ENCODE assay signal across 17 cellular contexts in genomic region chr2:119250891-119251290, GRCh38. TPM values are rescaled to one million over a fixed set of nuclear protein-coding genes. Genes with fewer than 3 reads are reported as not detected.
DNase-seq lines count a peak whose midpoint lies in the region; ATAC-seq, FAIRE-seq and TF ChIP-seq lines count a peak whose summit lies in the region.
"Had no signal": no experiment of that assay in that cellular context is flagged by ENCODE, and none has a peak within 500 bp of the region (broad histone marks: within the 10 kb centered on the region; RNA-seq: fewer than 3 reads in every experiment).

No MANE protein-coding gene starts in this region.

- in situ Hi-C loops in Panc1 (cut with HindIII; ENCODE audit: low pct_unique_long_range_greater_than_20kb, low sequenced_read_pairs), result no loop called here

- H3K36me3 Mint-ChIP-seq in endodermal cell (ENCODE audit: low read depth), result peaks cover 5% of the 10 kb centered on the region
- H3K36me3 Mint-ChIP-seq: CD4-positive, alpha-beta memory T cell had no signal

- no peak overlapping the region for H2BK12ac ChIP-seq in neuronal stem cell (ENCODE audit: low read length)

- peak overlapping the region; percentile 35 for H3K23ac ChIP-seq in neuronal stem cell (ENCODE audit: low read depth, low read length, poor library complexity)

- H2BK120ac ChIP-seq in neuronal stem cell (ENCODE audit: low read depth, low read length), result no peak overlapping the region

- no peak overlapping the region for H4K8ac ChIP-seq in neuronal stem cell (ENCODE audit: low read depth, low read length)

- H3K9me3 ChIP-seq in HCT116 (ENCODE audit: control insufficient read depth in 1 of 2, insufficient read depth in 1 of 2, low read depth in 1 of 2, low read length in 2 of 2) (no peaks in the 10 kb centered on the region), Panc1 (ENCODE audit: control insufficient read depth, insufficient read depth, low read depth, low read length) (no peaks in the 10 kb centered on the region; the same call in 1 of the 2 replicates), endodermal cell (ENCODE audit: control insufficient read depth, low read length) (peaks cover 3% of the 10 kb centered on the region), neuronal stem cell (replicated peaks in 1 of 2; ENCODE audit: control insufficient read depth in 2 of 2, insufficient read depth in 1 of 2, low read depth in 1 of 2, low read length in 2 of 2) (no peaks in the 10 kb centered on the region), small intestine (ENCODE audit: control insufficient read depth, low read depth) (no peaks in the 10 kb centered on the region)
- H3K9me3 ChIP-seq: A549, BE2C had no signal

- RAD21 ChIA-PET in HCT116 (lab: Charles Lee; ENCODE audit: low non-redundant PET in 1 of 2, low total read pairs in 2 of 2, uncharacterized antibody in 2 of 2, unreplicated experiment in 2 of 2), result no interaction called here

- peaks cover 0 to 29% of the 10 kb centered on the region in 2 experiments; a peak in 2 of 4 replicates for H3K36me3 ChIP-seq in HCT116 (ENCODE audit: control insufficient read depth in 1 of 2, insufficient read depth in 2 of 2, low read length in 2 of 2)
- H3K36me3 ChIP-seq in Panc1 (ENCODE audit: control insufficient read depth, insufficient read depth, low read length), result peaks cover 2% of the 10 kb centered on the region; the same call in 1 of the 2 replicates
- no peaks in the 10 kb centered on the region for H3K36me3 ChIP-seq in endodermal cell (ENCODE audit: control insufficient read depth, insufficient read depth, low read length)
- H3K36me3 ChIP-seq in neuronal stem cell (replicated peaks in 1 of 2; ENCODE audit: control insufficient read depth in 2 of 2, insufficient read depth in 2 of 2, low read length in 2 of 2), result no peaks in the 10 kb centered on the region
- no peaks in the 10 kb centered on the region for H3K36me3 ChIP-seq in small intestine (ENCODE audit: control insufficient read depth in 2 of 2, insufficient read depth in 2 of 2, low read length in 2 of 2)
- H3K36me3 ChIP-seq: BE2C had no signal

- POLR2A ChIA-PET in HCT116 (lab: Charles Lee) (interaction anchor here (0.5 kb wide), 1 partner anchor 147 kb away, joined by 4 read pairs; no protein-coding TSS in a partner anchor), Panc1 (lab: Charles Lee) (no interaction called here)

- H3K14ac ChIP-seq in neuronal stem cell (ENCODE audit: low read length), result peak overlapping the region; percentile 94

- DNase-seq in HCT116 (ENCODE audit: low read depth, low spot score) (no peak), Panc1 (ENCODE audit: low read depth, low spot score) (no peak), endodermal cell (peak; percentile 29), neuronal stem cell (ENCODE audit: low spot score) (no peak), amniotic stem cell (lab: John Stamatoyannopoulos, UW) (no peak), small intestine (no peak)
- DNase-seq: CD4-positive, alpha-beta memory T cell; DMS53; GF-D8; HCEC 1CT had no signal

- ATAC-seq in HCT116 (no peak), Panc1 (no peak), HG03280 (IDR thresholded peaks at IDR 0.05; ENCODE audit: unreplicated experiment) (no peak)
- ATAC-seq: A549 had no signal

- no peaks in the 10 kb centered on the region for H3K79me1 ChIP-seq in neuronal stem cell (ENCODE audit: low read depth, low read length)

- no peaks in the 10 kb centered on the region for H3K9me3 Mint-ChIP-seq in endodermal cell
- H3K9me3 Mint-ChIP-seq: CD4-positive, alpha-beta memory T cell had no signal

- H4K20me1 ChIP-seq in HCT116 (ENCODE audit: insufficient read depth), result no peaks in the 10 kb centered on the region; the same call in 1 of the 2 replicates

- whole genome bisulfite sequencing in endodermal cell (ENCODE audit: insufficient coverage in 1 of 2, insufficient read length in 1 of 2), 2 experiments, result 93 to 100% methylated on average over 2 to 6 of the region's 6 CpGs
- no CpG with 5 or more reads among the region's 6 CpGs for WGBS in neuronal stem cell (ENCODE audit: extremely low coverage in 2 of 2, insufficient read length in 2 of 2, insufficient replicate concordance in 1 of 2), 2 donors
- 90 to 95% (median 90%) methylated on average over 6 of the region's 6 CpGs for WGBS in small intestine, 3 donors

- H3K4me1 Mint-ChIP-seq in endodermal cell, result peaks cover 9% of the 10 kb centered on the region
- H3K4me1 Mint-ChIP-seq: CD4-positive, alpha-beta memory T cell had no signal

- no peaks in the 10 kb centered on the region for H3K9me2 ChIP-seq in HCT116 (ENCODE audit: insufficient read depth)

- no peak overlapping the region for H3K4ac ChIP-seq in neuronal stem cell (ENCODE audit: low read length)

- H3K4me3 ChIP-seq in HCT116 (replicated peaks in 1 of 2; ENCODE audit: low read depth in 1 of 2, low read length in 2 of 2) (no peak overlapping the region), Panc1 (ENCODE audit: low read depth in 2 of 2, low read length in 2 of 2) (no peak overlapping the region), endodermal cell (ENCODE audit: low read length) (no peak overlapping the region), neuronal stem cell (ENCODE audit: low read length in 2 of 2) (no peak overlapping the region), small intestine (ENCODE audit: low read depth in 1 of 2, low read length in 2 of 2) (no peak overlapping the region)
- H3K4me3 ChIP-seq: A549 had no signal

- CTCF ChIA-PET in HCT116 (lab: Charles Lee), result no interaction called here
- CTCF ChIA-PET in Panc1 (lab: Charles Lee), result no interaction called here

- H3K9ac ChIP-seq in HCT116 (ENCODE audit: low read length), result no peak overlapping the region
- no peak overlapping the region for H3K9ac ChIP-seq in endodermal cell (ENCODE audit: extremely low read depth, low read length, poor library complexity, severe bottlenecking)
- H3K9ac ChIP-seq in neuronal stem cell (ENCODE audit: low read depth, low read length, poor library complexity), result no peak overlapping the region

- no peak for FAIRE-seq in small intestine (lab: Jason Lieb, UNC)
- FAIRE-seq: A549, D721Med, GM19239, H1 had no signal

- no peak overlapping the region for H3K4me3 Mint-ChIP-seq in endodermal cell
- H3K4me3 Mint-ChIP-seq: CD4-positive, alpha-beta memory T cell had no signal

- TF ChIP-seq RAD21 in HCT116 (IDR thresholded peaks at IDR 0.05; ENCODE audit: low read depth), result no peak

- no peak for TF ChIP-seq POLR2A in HCT116 (IDR thresholded peaks at IDR 0.05; ENCODE audit: borderline replicate concordance, extremely low read depth, insufficient read depth, insufficient read length)

- no peak overlapping the region for H3K27ac Mint-ChIP-seq in endodermal cell
- H3K27ac Mint-ChIP-seq: CD4-positive, alpha-beta memory T cell had no signal

- H3K27me3 Mint-ChIP-seq in endodermal cell (ENCODE audit: insufficient read depth), result no peaks in the 10 kb centered on the region

- no TSS peak for BruUV-seq in HCT116 (replicated peaks; lab: Mats Ljungman, UMichigan)
- BruUV-seq in Panc1 (replicated peaks; lab: Mats Ljungman, UMichigan), result no TSS peak

- H3K4me2 ChIP-seq in HCT116 (ENCODE audit: low read length) (no peak overlapping the region), neuronal stem cell (ENCODE audit: insufficient read depth, low read length, poor library complexity, severe bottlenecking) (no peak overlapping the region)
- H3K4me2 ChIP-seq: A549 had no signal

- no peak overlapping the region for H2AK5ac ChIP-seq in neuronal stem cell (ENCODE audit: low read depth, low read length)

- peaks cover 12% of the 10 kb centered on the region; the same call in 1 of the 2 replicates for H3K79me2 ChIP-seq in HCT116 (ENCODE audit: insufficient read depth, low read length)

- no peak overlapping the region for H2BK15ac ChIP-seq in neuronal stem cell (ENCODE audit: low read length)

- peak overlapping the region; percentile 37 for H3K18ac ChIP-seq in neuronal stem cell (ENCODE audit: low read length)

- no peak overlapping the region for H4K91ac ChIP-seq in neuronal stem cell (ENCODE audit: low read depth, low read length, poor library complexity)

- intact Hi-C loops in HCT116 (cut with micrococcal nuclease), result no loop called here
- intact Hi-C loops in Panc1 (cut with micrococcal nuclease; ENCODE audit: unreplicated experiment), result no loop called here

- no peaks in the 10 kb centered on the region for H3K27me3 ChIP-seq in HCT116 (ENCODE audit: insufficient read depth, low read length)
- H3K27me3 ChIP-seq in Panc1 (ENCODE audit: control insufficient read depth, insufficient read depth, low read length), result no peaks in the 10 kb centered on the region
- no peaks in the 10 kb centered on the region for H3K27me3 ChIP-seq in endodermal cell (ENCODE audit: control insufficient read depth, insufficient read depth, low read length, poor library complexity, severe bottlenecking)
- H3K27me3 ChIP-seq in neuronal stem cell (ENCODE audit: control insufficient read depth in 3 of 3, insufficient read depth in 3 of 3, low read depth in 1 of 3, low read length in 3 of 3), result peaks cover 0 to 45% (median 0%) of the 10 kb centered on the region in 3 experiments
- no peaks in the 10 kb centered on the region for H3K27me3 ChIP-seq in small intestine (ENCODE audit: control insufficient read depth in 2 of 2, insufficient read depth in 2 of 2, low read length in 2 of 2)
- H3K27me3 ChIP-seq: BE2C had no signal

- H2BK5ac ChIP-seq in neuronal stem cell (ENCODE audit: low read length), result no peak overlapping the region

- H3K4me1 ChIP-seq in HCT116 (ENCODE audit: control insufficient read depth in 1 of 2, insufficient read depth in 2 of 2, low read length in 2 of 2) (peaks cover 56 to 70% of the 10 kb centered on the region in 2 experiments), Panc1 (ENCODE audit: control insufficient read depth, insufficient read depth, low read length) (peaks cover 40% of the 10 kb centered on the region), endodermal cell (ENCODE audit: control insufficient read depth, insufficient read depth, low read length) (peaks cover under 1% of the 10 kb centered on the region), neuronal stem cell (ENCODE audit: control insufficient read depth in 2 of 2, insufficient read depth in 1 of 2, low read depth in 1 of 2, low read length in 2 of 2) (peaks cover 0 to 7% of the 10 kb centered on the region in 2 donors), small intestine (ENCODE audit: control insufficient read depth in 2 of 2, insufficient read depth in 1 of 2, low read depth in 1 of 2, low read length in 1 of 2) (no peaks in the 10 kb centered on the region)
- H3K4me1 ChIP-seq: BE2C had no signal

- no peak overlapping the region for H2AFZ ChIP-seq in HCT116 (ENCODE audit: low read depth, low read length, poor library complexity, severe bottlenecking)
- no peak overlapping the region for H2AFZ ChIP-seq in neuronal stem cell (ENCODE audit: low read length)

- no peak for TF ChIP-seq CTCF in HCT116 (IDR thresholded peaks at IDR 0.05 in 2 of 3, conservative IDR thresholded peaks at IDR 0.05 in 1 of 3; ENCODE audit: borderline replicate concordance in 1 of 3, insufficient read depth in 1 of 3, low read depth in 2 of 3, low read length in 2 of 3)
- no peak for TF ChIP-seq CTCF in Panc1 (IDR thresholded peaks at IDR 0.05)
- TF ChIP-seq CTCF in endodermal cell (conservative IDR thresholded peaks at IDR 0.05), result no peak

- peak overlapping the region; percentile 31; the same call in 1 of the 2 replicates for H3K27ac ChIP-seq in HCT116 (ENCODE audit: low read depth, low read length)
- H3K27ac ChIP-seq in Panc1 (ENCODE audit: low read length), result 0 out of 2 replicates have a peak overlapping the region, but pooled peaks have one; percentile 86
- H3K27ac ChIP-seq in endodermal cell (ENCODE audit: low read depth, low read length), result no peak overlapping the region
- H3K27ac ChIP-seq in neuronal stem cell (replicated peaks; ENCODE audit: low read length), result no peak overlapping the region
- H3K27ac ChIP-seq in small intestine (ENCODE audit: low read depth in 1 of 2, low read length in 1 of 2), result no peak overlapping the region
- H3K27ac ChIP-seq: C4-2B had no signal

RNA-seq across cellular contexts. Expression of gene STEAP3, which starts 27.3 kb away (rescaled TPM):
- total RNA-seq in HCT116 (2021; ENCODE audit: unreplicated experiment) (32.3 TPM), Panc1 (2021; ENCODE audit: unreplicated experiment) (44.8 TPM), endodermal cell (1 to 10 TPM; 4.4 to 7.9 TPM)
- polyA plus RNA-seq in HCT116 (2012), result 34.5 and 40.8 TPM in 2 replicates
- 57.3 TPM for polyA plus RNA-seq in Panc1 (2012; ENCODE audit: insufficient read length)
- 3.2 TPM for polyA plus RNA-seq in endodermal cell (2013, experiment 1 of 2)
- 4.2 TPM for polyA plus RNA-seq in endodermal cell (2013, experiment 2 of 2)
- 0.47 TPM for polyA plus RNA-seq in neuronal stem cell (2013, experiment 1 of 2)
- polyA plus RNA-seq in neuronal stem cell (2013, experiment 2 of 2), result 0.54 TPM
- 10 to 100 TPM in 1 of 3 donors, 1 to 10 TPM in 2; 1.3 to 19.2 (median 5.1) TPM for polyA plus RNA-seq in small intestine
- polyA plus RNA-seq: CD4-positive, alpha-beta memory T cell had no signal

Comparison
In these comparisons a context has a peak if more than half of its experiments do, and no peak if none do; other contexts are left out.
1. H3K27ac ChIP-seq: peak in HCT116 (single experiment) and Panc1 (single experiment); none in endodermal cell (single experiment), neuronal stem cell (single experiment) and small intestine (0 of 2).